ENCODE assay signal across 16 cellular contexts in the genomic region with DNA sequence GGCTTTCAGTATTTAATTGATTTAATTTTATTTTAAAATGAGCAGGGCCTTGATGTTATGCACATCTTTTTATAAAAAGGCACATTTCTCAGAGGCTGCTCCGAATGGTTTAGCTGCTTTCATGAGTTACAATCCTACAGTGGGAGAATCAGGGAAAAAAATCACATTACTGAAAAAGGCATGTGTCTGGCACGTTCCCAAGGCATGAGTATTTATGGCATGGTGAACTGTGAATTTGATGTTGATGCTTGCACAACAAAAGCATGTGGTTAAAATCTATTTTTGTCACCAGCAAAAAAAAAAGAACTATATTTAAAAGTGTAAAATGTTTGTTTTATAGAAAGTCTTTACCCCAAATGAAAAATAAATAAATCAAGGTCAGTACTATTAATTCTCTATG.
DNase-seq lines count a peak whose midpoint lies in the region; TF ChIP-seq lines count a peak whose summit lies in the region.
"Had no signal": no experiment of that assay in that cellular context is flagged by ENCODE, and none has a peak within 500 bp of the region (broad histone marks: within the 10 kb centered on the region; RNA-seq: fewer than 3 reads in every experiment).

No MANE protein-coding gene starts in this region.

- H3K27me3 ChIP-seq in BLaER1 treated with 17β-estradiol and CSF1 and Interleukin-3, amounts not matched to agents 10 nM and 100 nM, result no peaks in the 10 kb centered on the region
- H3K27me3 ChIP-seq: ascending aorta had no signal

- H4K20me1 ChIP-seq in BLaER1 treated with 17β-estradiol and CSF1 and Interleukin-3, amounts not matched to agents 10 nM and 100 nM, result no peaks in the 10 kb centered on the region

- peak overlapping the region; percentile 33 to 68 (median 63); a peak in 17 of 22 replicates for H3K27ac ChIP-seq in BLaER1 treated with 17β-estradiol and CSF1 and Interleukin-3, amounts not matched to agents 10 nM and 100 nM
- H3K27ac ChIP-seq: ascending aorta had no signal

- H3K4me1 ChIP-seq in BLaER1 treated with 17β-estradiol and CSF1 and Interleukin-3, amounts not matched to agents 10 nM and 100 nM, result peaks cover 17 to 29% (median 24%) of the 10 kb centered on the region in 10 experiments
- H3K4me1 ChIP-seq: ascending aorta had no signal

- no peak overlapping the region for H3K4me3 ChIP-seq in BLaER1 treated with 17β-estradiol and CSF1 and Interleukin-3, amounts not matched to agents 10 nM and 100 nM
- H3K4me3 ChIP-seq in choroid plexus epithelial cell (ENCODE audit: low read depth, low read length), result no peak overlapping the region
- H3K4me3 ChIP-seq: ascending aorta had no signal

- peak overlapping the region; percentile 29 to 72 (median 58); a peak in 21 of 22 replicates for H3K4me2 ChIP-seq in BLaER1 treated with 17β-estradiol and CSF1 and Interleukin-3, amounts not matched to agents 10 nM and 100 nM

- H3K9ac ChIP-seq in BLaER1 treated with 17β-estradiol and CSF1 and Interleukin-3, amounts not matched to agents 10 nM and 100 nM, result peak overlapping the region in 3 of 11 experiments; percentile 1 to 33 (median 21); a peak in 3 of 22 replicates

- peak; percentile 46 for DNase-seq in NCI-H2171 treated with DMSO at 0.1 percent for 48 hours (lab: John Stamatoyannopoulos, UW)
- peak; percentile 94 for DNase-seq in choroid plexus epithelial cell (ENCODE audit: low read depth)
- peak; percentile 6 for DNase-seq in myocyte (ENCODE audit: low read depth)
- DNase-seq in DMS153 treated with DMSO at 0.1 percent for 48 hours (lab: John Stamatoyannopoulos, UW; ENCODE audit: unreplicated experiment), result no peak
- no peak for DNase-seq in anterior cingulate cortex (lab: John Stamatoyannopoulos, UW)
- no peak for DNase-seq in central memory CD4-positive, alpha-beta T cell
- DNase-seq in NCI-H2107 (lab: John Stamatoyannopoulos, UW), result no peak
- DNase-seq: CD4-positive, alpha-beta T cell; effector memory CD4-positive, alpha-beta T cell; EL; glutamatergic neuron; NCI-H1436; NCI-H524; stimulated activated naive B cell treated with anti-CD40 and anti-IgM and Interleukin-4, amounts not matched to agents 10 μg/mL and 1 μg/mL and 100 μg/mL, for 72 hours had no signal

- no peak for TF ChIP-seq CTCF in choroid plexus epithelial cell (conservative IDR thresholded peaks at IDR 0.05; ENCODE audit: low read depth, low read length)

- peaks cover 27 to 99% (median 63%) of the 10 kb centered on the region in 11 experiments for H3K9me3 ChIP-seq in BLaER1 treated with 17β-estradiol and CSF1 and Interleukin-3, amounts not matched to agents 10 nM and 100 nM (replicated peaks in 1 of 11)
- H3K9me3 ChIP-seq: ascending aorta had no signal

- peaks cover 0 to 21% (median 13%) of the 10 kb centered on the region in 11 experiments; a peak in 12 of 22 replicates for H3K36me3 ChIP-seq in BLaER1 treated with 17β-estradiol and CSF1 and Interleukin-3, amounts not matched to agents 10 nM and 100 nM
- H3K36me3 ChIP-seq: ascending aorta had no signal

Comparison
In these comparisons a context has a peak if more than half of its experiments do, and no peak if none do; other contexts are left out.
1. DNase-seq: peak in NCI-H2171 treated with DMSO at 0.1 percent for 48 hours (single experiment), choroid plexus epithelial cell (single experiment) and myocyte (single experiment); none in DMS153 treated with DMSO at 0.1 percent for 48 hours (single experiment), anterior cingulate cortex (0 of 58), central memory CD4-positive, alpha-beta T cell (single experiment) and NCI-H2107 (single experiment).